In the genomic region with DNA sequence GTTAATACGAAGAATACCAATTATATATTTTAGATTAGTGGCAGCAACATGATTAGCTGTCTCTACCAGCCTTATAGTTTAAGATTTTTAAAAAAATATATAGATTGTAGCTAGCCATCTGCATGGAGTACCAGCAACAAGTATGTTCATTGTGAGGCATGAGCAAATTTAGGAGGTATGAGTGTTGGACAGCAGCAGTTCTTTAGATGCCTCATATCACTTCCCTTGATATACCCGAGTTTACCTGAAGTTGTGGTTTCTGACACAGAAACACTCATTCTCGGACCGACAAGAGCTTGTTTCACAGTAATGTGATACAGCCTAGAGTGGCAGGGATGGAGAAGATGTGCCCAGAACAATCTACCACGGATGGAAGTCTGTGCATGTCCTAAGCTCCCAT, we compare ENCODE assay signal across 19 cellular contexts.
"Had no signal": no experiment of that assay in that cellular context is flagged by ENCODE, and none has a peak within 500 bp of the region (broad histone marks: within the 10 kb centered on the region; RNA-seq: fewer than 3 reads in every experiment).

No MANE protein-coding gene starts in this region.

- H3K36me3 ChIP-seq: SJSA1 had no signal

- H3K27ac ChIP-seq: SJSA1, SK-N-MC had no signal

- DNase-seq: KBM-7, NCI-H1092, NCI-H1105 treated with DMSO at 0.1 percent for 48 hours, NCI-H1417 treated with DMSO at 0.1 percent for 48 hours, NCI-H146, NCI-H1694 treated with DMSO at 0.1 percent for 48 hours, NCI-H1930, NCI-H2081, NCI-H2107, NCI-H2227 treated with DMSO at 0.1 percent for 48 hours, NCI-H524, NCI-H526 treated with DMSO at 0.1 percent for 48 hours, NCI-H748 treated with DMSO at 0.1 percent for 48 hours, Right ventricle myocardium superior, RPMI8226, SIG-M5, T-helper 1 cell had no signal

- H3K27me3 ChIP-seq: SJSA1 had no signal

- H3K4me3 ChIP-seq: SJSA1, SK-N-MC had no signal

- H3K9me3 ChIP-seq: SJSA1 had no signal

- H3K4me1 ChIP-seq: SJSA1 had no signal
